10 cellular contexts compared by ENCODE assay signal in genomic region chr5:52760695-52761366, GRCh38. TPM values are rescaled to one million over a fixed set of nuclear protein-coding genes. Genes with fewer than 3 reads are reported as not detected.
DNase-seq lines count a peak whose midpoint lies in the region; ATAC-seq and TF ChIP-seq lines count a peak whose summit lies in the region.
"Had no signal": no experiment of that assay in that cellular context is flagged by ENCODE, and none has a peak within 500 bp of the region (broad histone marks: within the 10 kb centered on the region; RNA-seq: fewer than 3 reads in every experiment).

No MANE protein-coding gene starts in this region.

- intact Hi-C loops in prostate gland (cut with DNase I) = no loop called here

- peak; percentile 40 for DNase-seq in activated naive CD4-positive, alpha-beta T cell treated with Interleukin-2 at 50 U/mL for 16 hours
- DNase-seq in activated naive CD4-positive, alpha-beta T cell (lab: John Stamatoyannopoulos, UW) = no peak
- DNase-seq in activated naive CD4-positive, alpha-beta T cell treated with anti-CD3 and anti-CD28 coated beads, Interleukin-2, amount 50 U/mL, for 16 hours = peak; percentile 41
- peak; percentile 51 for DNase-seq in stimulated activated naive CD8-positive, alpha-beta T cell treated with anti-CD3 and anti-CD28 coated beads, Interleukin-15, Interleukin-2, amounts not matched to agents 100 U/mL and 50 U/mL, for 24 hours
- DNase-seq in coronary artery (ENCODE audit: low spot score) (no peak), prostate gland (ENCODE audit: low spot score) (no peak), RWPE1 (ENCODE audit: low spot score) (no peak)
- DNase-seq: nucleus accumbens, small intestine had no signal

- peak; percentile 77 for ATAC-seq in HG02852 (IDR thresholded peaks at IDR 0.05; ENCODE audit: unreplicated experiment)
- peak; percentile 71 for ATAC-seq in stimulated activated naive CD8-positive, alpha-beta T cell treated with anti-CD3 and anti-CD28 coated beads, Interleukin-15, Interleukin-2, amounts not matched to agents 100 U/mL and 50 U/mL, for 24 hours

- no peak overlapping the region for H3K4me3 ChIP-seq in coronary artery
- no peak overlapping the region for H3K4me3 ChIP-seq in prostate gland

- H3K36me3 ChIP-seq in prostate gland = no peaks in the 10 kb centered on the region

- H3K27me3 ChIP-seq in prostate gland (replicated peaks; ENCODE audit: insufficient read depth) = no peaks in the 10 kb centered on the region

- no peaks in the 10 kb centered on the region for H3K9me3 ChIP-seq in prostate gland

- no peaks in the 10 kb centered on the region for H3K4me1 ChIP-seq in prostate gland (replicated peaks)

- TF ChIP-seq CTCF in coronary artery (IDR thresholded peaks at IDR 0.05) (no peak), prostate gland (IDR thresholded peaks at IDR 0.05) (no peak), RWPE1 (conservative IDR thresholded peaks at IDR 0.05; ENCODE audit: low read depth) (no peak)

- WGBS in prostate gland = 85% methylated on average over 1 of the region's 1 CpG

- TF ChIP-seq POLR2A in prostate gland (IDR thresholded peaks at IDR 0.05) = no peak

- POLR2A ChIA-PET in RWPE1 (lab: Yijun Ruan, JAX; ENCODE audit: low non-redundant PET) = no interaction called here

- CTCF ChIA-PET in RWPE1 (lab: Yijun Ruan, JAX) = no interaction called here

- H3K27ac ChIP-seq in coronary artery = no peak overlapping the region
- no peak overlapping the region for H3K27ac ChIP-seq in prostate gland
- no peak overlapping the region for H3K27ac ChIP-seq in RWPE1

RNA-seq across cellular contexts. Expression of gene ITGA1, which starts 26.9 kb away (rescaled TPM):
- 10 to 100 TPM; 43.7 to 78.3 TPM for total RNA-seq in prostate gland

RNA-seq across cellular contexts. Expression of gene PELO, which starts 26.9 kb away (rescaled TPM):
- total RNA-seq in prostate gland = 10 to 100 TPM; 14.9 to 18.8 TPM

Comparison
In these comparisons a context has a peak if more than half of its experiments do, and no peak if none do; other contexts are left out.
1. DNase-seq: peak in activated naive CD4-positive, alpha-beta T cell treated with Interleukin-2 at 50 U/mL for 16 hours (single experiment), activated naive CD4-positive, alpha-beta T cell treated with anti-CD3 and anti-CD28 coated beads, Interleukin-2, amount 50 U/mL, for 16 hours (single experiment) and stimulated activated naive CD8-positive, alpha-beta T cell treated with anti-CD3 and anti-CD28 coated beads, Interleukin-15, Interleukin-2, amounts not matched to agents 100 U/mL and 50 U/mL, for 24 hours (single experiment); none in activated naive CD4-positive, alpha-beta T cell (0 of 4), coronary artery (single experiment), prostate gland (single experiment) and RWPE1 (single experiment).